In genomic region chr5:61768692-61769281, GRCh38 we compare ENCODE assay signal across 7 cellular contexts.
DNase-seq lines count a peak whose midpoint lies in the region; ATAC-seq and TF ChIP-seq lines count a peak whose summit lies in the region.

No MANE protein-coding gene starts in this region.

- ATAC-seq in GM21529 (IDR thresholded peaks at IDR 0.05; ENCODE audit: unreplicated experiment), result peak; percentile 97

- in situ Hi-C loops in GM13976 (cut with MboI; ENCODE audit: low sequenced_read_pairs, unreplicated experiment), result no loop called here

- TF ChIP-seq CTCF in GM13976 (IDR thresholded peaks at IDR 0.05; ENCODE audit: borderline replicate concordance, control extremely low read depth, extremely low read depth, insufficient read depth, missing control alignments), result peak; percentile 46

- DNase-seq in GM13976 (ENCODE audit: low spot score) (peak; percentile 25), HPDE6-E6E7 (ENCODE audit: extremely low spot score) (peak; percentile 80), SW480 (ENCODE audit: low spot score) (peak; percentile 64), kidney tubule cell (ENCODE audit: low spot score) (peak; percentile 62), T-helper 1 cell (no peak), NCI-H2227 (lab: John Stamatoyannopoulos, UW; ENCODE audit: unreplicated experiment) (no peak)

Comparison
In these comparisons a context has a peak if more than half of its experiments do, and no peak if none do; other contexts are left out.
1. DNase-seq: peak in GM13976 (single experiment), HPDE6-E6E7 (single experiment), SW480 (single experiment) and kidney tubule cell (single experiment); none in T-helper 1 cell (0 of 5) and NCI-H2227 (single experiment).